17 cellular contexts compared by ENCODE assay signal in genomic region chr13:73171926-73172325, GRCh38.
DNase-seq lines count a peak whose midpoint lies in the region; ATAC-seq and TF ChIP-seq lines count a peak whose summit lies in the region.
"Had no signal": no experiment of that assay in that cellular context is flagged by ENCODE, and none has a peak within 500 bp of the region (broad histone marks: within the 10 kb centered on the region; RNA-seq: fewer than 3 reads in every experiment).

No MANE protein-coding gene starts in this region.

- no peak overlapping the region for H3K27ac ChIP-seq in neural progenitor cell
- H3K27ac ChIP-seq: gastrocnemius medialis, left lung had no signal

- H3K27me3 Mint-ChIP-seq in neural progenitor cell (ENCODE audit: insufficient read depth, low read depth) = peaks cover 2% of the 10 kb centered on the region
- H3K27me3 Mint-ChIP-seq: B cell, T-helper 17 cell had no signal

- no peak overlapping the region for H3K4me3 Mint-ChIP-seq in neural progenitor cell
- H3K4me3 Mint-ChIP-seq: B cell, T-helper 17 cell had no signal

- no peak overlapping the region for H3K9ac ChIP-seq in neural progenitor cell

- no peaks in the 10 kb centered on the region for H3K27me3 ChIP-seq in neural progenitor cell
- H3K27me3 ChIP-seq: gastrocnemius medialis, left lung had no signal

- H3K4me1 Mint-ChIP-seq in neural progenitor cell = peaks cover 7% of the 10 kb centered on the region
- H3K4me1 Mint-ChIP-seq: B cell, T-helper 17 cell had no signal

- H3K9me3 ChIP-seq in neural progenitor cell (ENCODE audit: low read depth) = no peaks in the 10 kb centered on the region
- H3K9me3 ChIP-seq: gastrocnemius medialis, left lung had no signal

- no peak overlapping the region for H3K4me3 ChIP-seq in fibroblast of mammary gland (ENCODE audit: control insufficient read depth, low read depth, low read length)
- H3K4me3 ChIP-seq in neural progenitor cell = no peak overlapping the region
- H3K4me3 ChIP-seq: gastrocnemius medialis, left lung had no signal

- no peaks in the 10 kb centered on the region for H3K9me3 Mint-ChIP-seq in neural progenitor cell

- peak; percentile 33 for DNase-seq in ELF-1 (ENCODE audit: low read depth, low spot score)
- peak; percentile 49 for DNase-seq in SK-MEL-5 (ENCODE audit: low read depth, low spot score)
- peak; percentile 12 for DNase-seq in fibroblast of mammary gland (ENCODE audit: low read depth)
- DNase-seq in neural progenitor cell (ENCODE audit: low spot score) = no peak
- no peak for DNase-seq in NCI-H1105 treated with DMSO at 0.1 percent for 48 hours (lab: John Stamatoyannopoulos, UW)
- no peak for DNase-seq in NCI-H748 treated with DMSO at 0.1 percent for 48 hours (lab: John Stamatoyannopoulos, UW)
- DNase-seq in sciatic nerve (ENCODE audit: low spot score) = no peak
- DNase-seq: activated CD4-positive, alpha-beta T cell treated with anti-CD3 and anti-CD28 coated beads, Interleukin-2, amount 50 U/mL, for 48 hours; gastrocnemius medialis; KG1; left lung; occipital lobe; stimulated activated CD4-positive, alpha-beta T cell treated with anti-CD3 and anti-CD28 coated beads, Interleukin-4, amount 100 ng/mL, for 1 hour; stimulated activated naive CD4-positive, alpha-beta T cell; T-helper 17 cell had no signal

- H3K36me3 Mint-ChIP-seq in neural progenitor cell = no peaks in the 10 kb centered on the region

- H3K4me2 ChIP-seq in neural progenitor cell = no peak overlapping the region

- ATAC-seq in GM18511 (IDR thresholded peaks at IDR 0.05; ENCODE audit: unreplicated experiment) (no peak), sciatic nerve (no peak)
- ATAC-seq: gastrocnemius medialis, left lung, T-helper 17 cell had no signal

- H3K79me2 ChIP-seq in neural progenitor cell (ENCODE audit: low read depth) = no peaks in the 10 kb centered on the region

- H3K27ac Mint-ChIP-seq in neural progenitor cell = no peak overlapping the region
- H3K27ac Mint-ChIP-seq: B cell, T-helper 17 cell had no signal

- intact Hi-C loops in sciatic nerve (cut with DNase I) = no loop called here

- TF ChIP-seq CTCF in fibroblast of mammary gland (conservative IDR thresholded peaks at IDR 0.05; ENCODE audit: control insufficient read depth, insufficient read depth, low read depth, low read length) (no peak), neural progenitor cell (IDR thresholded peaks at IDR 0.05) (peak; percentile 5)

- no peaks in the 10 kb centered on the region for H4K20me1 ChIP-seq in neural progenitor cell (ENCODE audit: low read depth)

- no peaks in the 10 kb centered on the region for H3F3A ChIP-seq in neural progenitor cell (ENCODE audit: low read depth)

- in situ Hi-C loops in SK-MEL-5 (cut with HindIII; ENCODE audit: low pct_unique_long_range_greater_than_20kb, low sequenced_read_pairs) = no loop called here

- H2AFZ ChIP-seq in neural progenitor cell (replicated peaks) = no peak overlapping the region

- no peaks in the 10 kb centered on the region for H3K36me3 ChIP-seq in neural progenitor cell
- H3K36me3 ChIP-seq: gastrocnemius medialis, left lung had no signal

- peaks cover 3% of the 10 kb centered on the region for H3K4me1 ChIP-seq in neural progenitor cell
- H3K4me1 ChIP-seq: gastrocnemius medialis, left lung had no signal

Comparison
In these comparisons a context has a peak if more than half of its experiments do, and no peak if none do; other contexts are left out.
1. DNase-seq: peak in ELF-1 (single experiment), SK-MEL-5 (single experiment) and fibroblast of mammary gland (single experiment); none in neural progenitor cell (single experiment), NCI-H1105 treated with DMSO at 0.1 percent for 48 hours (single experiment), NCI-H748 treated with DMSO at 0.1 percent for 48 hours (single experiment) and sciatic nerve (single experiment).